1 cellular context compared by ENCODE assay signal in genomic region chr17:81808778-81809555, GRCh38.
TF ChIP-seq lines count a peak whose summit lies in the region.

No MANE protein-coding gene starts in this region.

TF ChIP-seq in H1, 55 proteins besides CTCF, POLR2A, EP300 and RAD21:
- TF ChIP-seq YY1 (IDR thresholded peaks at IDR 0.05; ENCODE audit: low read depth, low read length) (no peak), TBP (IDR thresholded peaks at IDR 0.05; ENCODE audit: low read depth, low read length) (no peak), ZNF274 (IDR thresholded peaks at IDR 0.05; ENCODE audit: borderline replicate concordance, extremely low read depth, low read length) (no peak), USF2 (IDR thresholded peaks at IDR 0.05; ENCODE audit: low read length) (no peak), TAF7 (optimal IDR thresholded peaks at IDR 0.05; ENCODE audit: borderline replicate concordance, low read depth, low read length) (no peak), SUZ12 (IDR thresholded peaks at IDR 0.05; ENCODE audit: low read length) (no peak), SP1 (IDR thresholded peaks at IDR 0.05; ENCODE audit: low read depth, low read length) (no peak), SP4 (IDR thresholded peaks at IDR 0.05; ENCODE audit: low read length) (no peak), CEBPB (IDR thresholded peaks at IDR 0.05; ENCODE audit: low read depth, low read length) (no peak), GTF2F1 (IDR thresholded peaks at IDR 0.05; ENCODE audit: borderline replicate concordance, low read depth, low read length) (no peak), BRCA1 (IDR thresholded peaks at IDR 0.05; ENCODE audit: low read depth, low read length) (no peak), NRF1 (IDR thresholded peaks at IDR 0.05; ENCODE audit: low read depth, low read length) (no peak), MAFK (IDR thresholded peaks at IDR 0.05; ENCODE audit: low read depth, low read length) (no peak), MAX (IDR thresholded peaks at IDR 0.05) (no peak), E2F6 (IDR thresholded peaks at IDR 0.05) (no peak), BCL11A (IDR thresholded peaks at IDR 0.05; ENCODE audit: low read depth in 2 of 2, low read length in 2 of 2) (no peak)
